In the genomic region with DNA sequence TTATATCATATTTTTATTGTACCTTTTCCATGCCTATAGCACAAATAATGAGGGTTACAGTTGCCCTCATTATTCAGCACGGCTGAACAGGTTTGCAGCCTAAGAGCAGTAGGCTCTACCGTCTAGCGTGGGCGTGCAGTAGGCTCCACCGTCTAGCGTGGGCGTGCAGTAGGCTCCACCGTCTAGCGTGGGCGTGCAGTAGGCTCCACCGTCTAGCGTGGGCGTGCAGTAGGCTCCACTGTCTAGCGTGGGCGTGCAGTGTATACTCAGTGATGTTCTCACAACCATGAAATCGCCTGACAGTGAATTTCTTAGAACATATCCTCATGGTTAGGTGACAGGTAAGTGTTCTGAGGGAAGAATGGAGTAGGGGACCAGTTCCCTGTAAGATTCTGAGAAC, we compare ENCODE assay signal across 22 cellular contexts.
DNase-seq lines count a peak whose midpoint lies in the region; ATAC-seq lines count a peak whose summit lies in the region.
"Had no signal": no experiment of that assay in that cellular context is flagged by ENCODE, and none has a peak within 500 bp of the region (broad histone marks: within the 10 kb centered on the region; RNA-seq: fewer than 3 reads in every experiment).

No MANE protein-coding gene starts in this region.

- H3K4me1 Mint-ChIP-seq in T-helper 1 cell treated with Interleukin-12 subunit alpha and Interleukin-12 subunit beta and Interleukin-4 antibody, amounts not matched to agents 30 μg/mL and 1 μg/mL, for 36 hours (ENCODE audit: low read depth) = peaks cover 46% of the 10 kb centered on the region
- peaks cover 30 to 88% (median 65%) of the 10 kb centered on the region in 4 donors for H3K4me1 Mint-ChIP-seq in CD4-positive, CD25-positive, alpha-beta regulatory T cell
- peaks cover 38% of the 10 kb centered on the region for H3K4me1 Mint-ChIP-seq in activated T-helper 17 cell treated with anti-CD3 and anti-CD28 coated beads, Interleukin-2, amount 50 U/mL, for 72 hours
- H3K4me1 Mint-ChIP-seq in natural killer cell treated with Interleukin-12 subunit alpha and Interleukin-12 subunit beta and Interleukin-15 and Interleukin-18, amount 100 ng/mL, for 72 hours (ENCODE audit: low read depth in 2 of 2) = peaks cover 54 to 60% of the 10 kb centered on the region in 2 donors

- peak overlapping the region; percentile 11 for H3K27ac Mint-ChIP-seq in T-helper 1 cell treated with Interleukin-12 subunit alpha and Interleukin-12 subunit beta and Interleukin-4 antibody, amounts not matched to agents 30 μg/mL and 1 μg/mL, for 36 hours
- peak overlapping the region; percentile 15 to 96 (median 48) for H3K27ac Mint-ChIP-seq in CD4-positive, CD25-positive, alpha-beta regulatory T cell
- H3K27ac Mint-ChIP-seq in activated T-helper 17 cell treated with anti-CD3 and anti-CD28 coated beads, Interleukin-2, amount 50 U/mL, for 72 hours = peak overlapping the region; percentile 10
- peak overlapping the region; percentile 6 to 7 for H3K27ac Mint-ChIP-seq in natural killer cell treated with Interleukin-12 subunit alpha and Interleukin-12 subunit beta and Interleukin-15 and Interleukin-18, amount 100 ng/mL, for 72 hours
- H3K27ac Mint-ChIP-seq: dendritic cell treated with granulocyte-macrophage colony-stimulating factor and Interleukin-4, amounts not matched to agents 40 ng/mL and 50 ng/mL, for 4 days had no signal

- H3K4me1 ChIP-seq in CD4-positive, CD25-positive, alpha-beta regulatory T cell (ENCODE audit: control insufficient read depth, insufficient read depth, low read length, poor library complexity, severe bottlenecking) = peaks cover 46% of the 10 kb centered on the region
- H3K4me1 ChIP-seq: prostate gland had no signal

- ATAC-seq in CD4-positive, CD25-positive, alpha-beta regulatory T cell (ENCODE audit: low read depth in 2 of 2) = no peak
- ATAC-seq in activated T-helper 17 cell treated with anti-CD3 and anti-CD28 coated beads, Interleukin-2, amount 50 U/mL, for 72 hours (replicated peaks) = no peak
- ATAC-seq in natural killer cell treated with Interleukin-12 subunit alpha and Interleukin-12 subunit beta and Interleukin-15 and Interleukin-18, amount 100 ng/mL, for 72 hours = no peak
- ATAC-seq in GM21390 (IDR thresholded peaks at IDR 0.05; ENCODE audit: unreplicated experiment) = no peak

- H3K9me3 Mint-ChIP-seq in T-helper 1 cell treated with Interleukin-12 subunit alpha and Interleukin-12 subunit beta and Interleukin-4 antibody, amounts not matched to agents 30 μg/mL and 1 μg/mL, for 36 hours = no peaks in the 10 kb centered on the region
- H3K9me3 Mint-ChIP-seq in CD4-positive, CD25-positive, alpha-beta regulatory T cell = no peaks in the 10 kb centered on the region
- no peaks in the 10 kb centered on the region for H3K9me3 Mint-ChIP-seq in activated T-helper 17 cell treated with anti-CD3 and anti-CD28 coated beads, Interleukin-2, amount 50 U/mL, for 72 hours
- H3K9me3 Mint-ChIP-seq in natural killer cell treated with Interleukin-12 subunit alpha and Interleukin-12 subunit beta and Interleukin-15 and Interleukin-18, amount 100 ng/mL, for 72 hours = no peaks in the 10 kb centered on the region
- H3K9me3 Mint-ChIP-seq: activated CD4-positive, alpha-beta memory T cell treated with anti-CD3 and anti-CD28 coated beads for 36 hours; dendritic cell treated with granulocyte-macrophage colony-stimulating factor and Interleukin-4, amounts not matched to agents 40 ng/mL and 50 ng/mL, for 4 days; H9 had no signal

- no peaks in the 10 kb centered on the region for H3K27me3 Mint-ChIP-seq in T-helper 1 cell treated with Interleukin-12 subunit alpha and Interleukin-12 subunit beta and Interleukin-4 antibody, amounts not matched to agents 30 μg/mL and 1 μg/mL, for 36 hours (ENCODE audit: low read depth)
- no peaks in the 10 kb centered on the region for H3K27me3 Mint-ChIP-seq in CD4-positive, CD25-positive, alpha-beta regulatory T cell
- H3K27me3 Mint-ChIP-seq in activated T-helper 17 cell treated with anti-CD3 and anti-CD28 coated beads, Interleukin-2, amount 50 U/mL, for 72 hours = no peaks in the 10 kb centered on the region
- H3K27me3 Mint-ChIP-seq in natural killer cell treated with Interleukin-12 subunit alpha and Interleukin-12 subunit beta and Interleukin-15 and Interleukin-18, amount 100 ng/mL, for 72 hours = no peaks in the 10 kb centered on the region
- H3K27me3 Mint-ChIP-seq: activated CD4-positive, alpha-beta memory T cell treated with anti-CD3 and anti-CD28 coated beads for 36 hours; dendritic cell treated with granulocyte-macrophage colony-stimulating factor and Interleukin-4, amounts not matched to agents 40 ng/mL and 50 ng/mL, for 4 days had no signal

- H3K4me3 Mint-ChIP-seq in T-helper 1 cell treated with Interleukin-12 subunit alpha and Interleukin-12 subunit beta and Interleukin-4 antibody, amounts not matched to agents 30 μg/mL and 1 μg/mL, for 36 hours = no peak overlapping the region
- H3K4me3 Mint-ChIP-seq in CD4-positive, CD25-positive, alpha-beta regulatory T cell = peak overlapping the region in 1 of 4 donors; percentile 59
- no peak overlapping the region for H3K4me3 Mint-ChIP-seq in activated T-helper 17 cell treated with anti-CD3 and anti-CD28 coated beads, Interleukin-2, amount 50 U/mL, for 72 hours
- no peak overlapping the region for H3K4me3 Mint-ChIP-seq in natural killer cell treated with Interleukin-12 subunit alpha and Interleukin-12 subunit beta and Interleukin-15 and Interleukin-18, amount 100 ng/mL, for 72 hours
- H3K4me3 Mint-ChIP-seq: activated CD4-positive, alpha-beta memory T cell treated with anti-CD3 and anti-CD28 coated beads for 36 hours; dendritic cell treated with granulocyte-macrophage colony-stimulating factor and Interleukin-4, amounts not matched to agents 40 ng/mL and 50 ng/mL, for 4 days; H9 had no signal

- no peak overlapping the region for H3K27ac ChIP-seq in CD4-positive, CD25-positive, alpha-beta regulatory T cell (ENCODE audit: insufficient read depth, low read length, poor library complexity, severe bottlenecking)
- H3K27ac ChIP-seq: KMS-11, prostate gland had no signal

- DNase-seq in T-helper 1 cell (no peak), NCI-H510A (lab: John Stamatoyannopoulos, UW) (no peak), NCI-H2196 (lab: John Stamatoyannopoulos, UW; ENCODE audit: unreplicated experiment) (no peak)
- DNase-seq in CD4-positive, CD25-positive, alpha-beta regulatory T cell = no peak
- DNase-seq in natural killer cell treated with Interleukin-12 subunit alpha and Interleukin-12 subunit beta and Interleukin-15 and Interleukin-18, amount 100 ng/mL, for 72 hours (ENCODE audit: low spot score) = no peak
- DNase-seq: activated CD4-positive, alpha-beta memory T cell treated with anti-CD3 and anti-CD28 coated beads for 36 hours; activated effector memory CD4-positive, alpha-beta T cell treated with anti-CD3 and anti-CD28 coated beads, Interleukin-2, amount 50 U/mL, for 16 hours; C1 segment of cervical spinal cord; DMS79 treated with DMSO at 0.1 percent for 48 hours; foreskin melanocyte; H9; left lung; NCI-H1048; NCI-H2081; NCI-H69; stimulated activated naive CD4-positive, alpha-beta T cell treated with Interleukin-2 at 50 U/mL for 16 hours had no signal

- no peaks in the 10 kb centered on the region for H3K9me3 ChIP-seq in CD4-positive, CD25-positive, alpha-beta regulatory T cell (ENCODE audit: control insufficient read depth in 2 of 2, low read length in 2 of 2)
- H3K9me3 ChIP-seq: left lung, prostate gland had no signal

- H3K27me3 ChIP-seq in CD4-positive, CD25-positive, alpha-beta regulatory T cell (ENCODE audit: control insufficient read depth, insufficient read depth, low read length) = no peaks in the 10 kb centered on the region
- H3K27me3 ChIP-seq: left lung had no signal

- no peak overlapping the region for H3K4me3 ChIP-seq in CD4-positive, CD25-positive, alpha-beta regulatory T cell (ENCODE audit: low read depth, low read length)
- H3K4me3 ChIP-seq: left lung, prostate gland had no signal

- peaks cover 13% of the 10 kb centered on the region for H3K36me3 ChIP-seq in CD4-positive, CD25-positive, alpha-beta regulatory T cell (ENCODE audit: control insufficient read depth, insufficient read depth, low read length)
- H3K36me3 ChIP-seq: left lung, prostate gland had no signal

- peaks cover 15% of the 10 kb centered on the region for H3K36me3 Mint-ChIP-seq in T-helper 1 cell treated with Interleukin-12 subunit alpha and Interleukin-12 subunit beta and Interleukin-4 antibody, amounts not matched to agents 30 μg/mL and 1 μg/mL, for 36 hours (ENCODE audit: low read depth)
- H3K36me3 Mint-ChIP-seq in CD4-positive, CD25-positive, alpha-beta regulatory T cell = peaks cover 22% of the 10 kb centered on the region
- H3K36me3 Mint-ChIP-seq in activated T-helper 17 cell treated with anti-CD3 and anti-CD28 coated beads, Interleukin-2, amount 50 U/mL, for 72 hours (ENCODE audit: low read depth) = peaks cover 18% of the 10 kb centered on the region
- H3K36me3 Mint-ChIP-seq in natural killer cell treated with Interleukin-12 subunit alpha and Interleukin-12 subunit beta and Interleukin-15 and Interleukin-18, amount 100 ng/mL, for 72 hours = no peaks in the 10 kb centered on the region
